ENCODE assay signal across 19 cellular contexts in the genomic region with DNA sequence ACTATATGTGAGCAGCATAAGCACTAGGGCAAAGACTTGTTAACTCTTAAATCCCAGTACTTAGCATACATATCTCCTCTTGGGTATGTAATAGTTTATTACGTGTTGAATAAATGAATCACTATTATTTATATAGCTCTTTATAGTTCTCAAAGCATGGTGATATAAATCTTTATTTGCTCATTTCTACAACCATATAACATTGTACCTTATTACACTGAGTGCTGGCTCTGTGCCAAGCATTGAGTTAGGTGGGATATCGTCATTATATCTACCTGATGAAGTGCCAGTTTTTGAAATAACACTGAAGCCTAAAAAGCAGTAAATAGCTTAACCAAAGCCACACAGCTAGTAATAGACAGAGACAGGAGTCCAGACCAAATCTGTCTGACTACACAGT.
"Had no signal": no experiment of that assay in that cellular context is flagged by ENCODE, and none has a peak within 500 bp of the region (broad histone marks: within the 10 kb centered on the region; RNA-seq: fewer than 3 reads in every experiment).

No MANE protein-coding gene starts in this region.

- FAIRE-seq: bronchial epithelial cell had no signal

- H3K9me3 ChIP-seq: colonic mucosa, gastroesophageal sphincter, tibial artery had no signal

- ATAC-seq: activated T-cell treated with anti-CD3 and anti-CD28 coated beads, Interleukin-2, amount 50 U/mL, for 72 hours; gastroesophageal sphincter; left ventricle myocardium superior; natural killer cell had no signal

- DNase-seq: activated CD4-positive, alpha-beta memory T cell treated with anti-CD3 and anti-CD28 coated beads for 36 hours; activated CD4-positive, alpha-beta T cell treated with anti-CD3 and anti-CD28 coated beads for 48 hours; activated effector memory CD4-positive, alpha-beta T cell treated with Interleukin-2 at 50 U/mL for 16 hours; activated naive CD4-positive, alpha-beta T cell treated with anti-CD3 and anti-CD28 coated beads for 36 hours; activated naive CD8-positive, alpha-beta T cell treated with anti-CD3 and anti-CD28 coated beads, Interleukin-2, amount 10 ng/mL, durations not matched to agents 7 days and 5 days; activated T-cell treated with anti-CD3 and anti-CD28 coated beads, Interleukin-2, amount 50 U/mL, for 72 hours; amniotic stem cell; colonic mucosa; dorsolateral prefrontal cortex; head of caudate nucleus; hypothalamus; left ventricle myocardium superior; mammary epithelial cell; natural killer cell; stimulated activated CD4-positive, alpha-beta T cell treated with anti-CD3 and anti-CD28 coated beads, Interleukin-4, amount 100 ng/mL, for 4 hours; substantia nigra; tibial artery had no signal

- H3K4me3 ChIP-seq: colonic mucosa, dorsolateral prefrontal cortex, gastroesophageal sphincter, tibial artery had no signal

- H3K36me3 ChIP-seq: colonic mucosa had no signal
